ENCODE assay signal across 30 cellular contexts in the genomic region with DNA sequence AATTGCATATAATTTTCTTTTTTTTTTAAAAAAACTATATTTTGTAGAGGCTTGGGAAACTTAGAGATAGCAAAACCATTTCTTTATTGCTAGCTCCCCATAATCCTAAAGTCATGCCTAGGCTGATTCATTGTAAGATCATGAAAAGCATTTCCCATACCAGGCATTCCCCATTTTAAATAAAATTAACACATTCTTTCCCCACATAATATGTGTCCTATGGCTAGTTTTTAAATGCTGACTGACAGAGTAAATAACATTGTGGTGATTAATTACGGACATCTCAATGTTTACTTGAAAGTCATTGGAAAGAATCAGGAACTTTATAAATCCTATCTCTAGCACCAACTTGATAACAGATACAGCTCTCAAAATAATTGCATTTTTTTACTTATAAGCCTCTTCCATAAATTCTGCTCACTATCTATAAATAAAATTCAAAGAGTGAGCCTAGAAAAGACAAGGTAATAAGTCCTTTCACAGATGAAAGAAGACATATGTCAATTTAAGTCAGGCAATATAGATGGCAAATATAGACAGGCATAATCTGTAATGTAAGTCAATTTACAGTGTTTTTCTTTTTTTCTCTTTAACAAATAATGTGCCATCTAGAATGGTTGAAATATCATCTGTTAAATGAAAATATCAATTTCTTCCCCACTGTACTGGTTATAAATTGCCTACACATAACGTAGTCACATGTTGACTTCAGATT.
DNase-seq lines count a peak whose midpoint lies in the region; ATAC-seq and TF ChIP-seq lines count a peak whose summit lies in the region.
"Had no signal": no experiment of that assay in that cellular context is flagged by ENCODE, and none has a peak within 500 bp of the region (broad histone marks: within the 10 kb centered on the region; RNA-seq: fewer than 3 reads in every experiment).

No MANE protein-coding gene starts in this region.

- no peaks in the 10 kb centered on the region for H3K36me3 Mint-ChIP-seq in activated CD4-positive, alpha-beta memory T cell treated with anti-CD3 and anti-CD28 coated beads, Interleukin-2, amount 10 ng/mL, durations not matched to agents 7 days and 5 days (ENCODE audit: low read depth)
- no peaks in the 10 kb centered on the region for H3K36me3 Mint-ChIP-seq in activated CD8-positive, alpha-beta T cell treated with anti-CD3 and anti-CD28 coated beads for 36 hours (ENCODE audit: low read depth)

- dilution Hi-C loops in mammary epithelial cell (cut with HindIII; ENCODE audit: low sequenced_read_pairs): no loop called here

- H2AFZ ChIP-seq in ACC112 (ENCODE audit: low read length, unreplicated experiment) (no peak overlapping the region), mammary epithelial cell (ENCODE audit: low read depth, low read length) (no peak overlapping the region)

- no peaks in the 10 kb centered on the region for H3K27me3 Mint-ChIP-seq in activated CD4-positive, alpha-beta memory T cell treated with anti-CD3 and anti-CD28 coated beads, Interleukin-2, amount 10 ng/mL, durations not matched to agents 7 days and 5 days
- H3K27me3 Mint-ChIP-seq in activated CD8-positive, alpha-beta T cell treated with anti-CD3 and anti-CD28 coated beads for 36 hours: no peaks in the 10 kb centered on the region
- H3K27me3 Mint-ChIP-seq: dendritic cell treated with granulocyte-macrophage colony-stimulating factor and Interleukin-4, amounts not matched to agents 40 ng/mL and 50 ng/mL, for 4 days had no signal

- CTCF ChIA-PET in mammary epithelial cell (lab: Charles Lee; ENCODE audit: low non-redundant PET): no interaction called here
- CTCF ChIA-PET in activated CD4-positive, alpha-beta memory T cell treated with anti-CD3 and anti-CD28 coated beads, Interleukin-2, amount 10 ng/mL, durations not matched to agents 7 days and 5 days (lab: Charles Lee): no interaction called here
- CTCF ChIA-PET in activated CD8-positive, alpha-beta T cell treated with anti-CD3 and anti-CD28 coated beads for 36 hours (lab: Charles Lee): no interaction called here

- H4K20me1 ChIP-seq in mammary epithelial cell (ENCODE audit: insufficient read depth, low read length): no peaks in the 10 kb centered on the region
- H4K20me1 ChIP-seq: BLaER1 treated with 17β-estradiol and CSF1 and Interleukin-3, amounts not matched to agents 10 nM and 100 nM had no signal

- no peaks in the 10 kb centered on the region for H3K79me2 ChIP-seq in ACC112 (ENCODE audit: control insufficient read depth, insufficient read depth, low read length, unreplicated experiment)
- no peaks in the 10 kb centered on the region for H3K79me2 ChIP-seq in mammary epithelial cell (ENCODE audit: insufficient read depth, low read length)

- BruUV-seq in mammary epithelial cell (replicated peaks; lab: Mats Ljungman, UMichigan): TSS peak; percentile 60

- peaks cover 7% of the 10 kb centered on the region for H3K9me3 Mint-ChIP-seq in activated CD4-positive, alpha-beta memory T cell treated with anti-CD3 and anti-CD28 coated beads, Interleukin-2, amount 10 ng/mL, durations not matched to agents 7 days and 5 days
- peaks cover 11% of the 10 kb centered on the region for H3K9me3 Mint-ChIP-seq in activated CD8-positive, alpha-beta T cell treated with anti-CD3 and anti-CD28 coated beads for 36 hours

- no peak for TF ChIP-seq CTCF in mammary epithelial cell (conservative IDR thresholded peaks at IDR 0.05 in 1 of 2, IDR thresholded peaks at IDR 0.05 in 1 of 2; ENCODE audit: extremely low read depth in 1 of 2, insufficient read depth in 1 of 2, low read depth in 1 of 2, low read length in 2 of 2)
- no peak for TF ChIP-seq CTCF in activated CD8-positive, alpha-beta T cell treated with anti-CD3 and anti-CD28 coated beads for 36 hours (IDR thresholded peaks at IDR 0.05)

- H3K27me3 ChIP-seq in ACC112 (ENCODE audit: insufficient read depth, low read length) (no peaks in the 10 kb centered on the region), mammary epithelial cell (ENCODE audit: insufficient read depth, low read length) (no peaks in the 10 kb centered on the region)
- H3K27me3 ChIP-seq: BLaER1 treated with 17β-estradiol and CSF1 and Interleukin-3, amounts not matched to agents 10 nM and 100 nM; cardiac muscle cell; ovary; Peyer's patch; SJSA1; testis; uterus had no signal

- no peak overlapping the region for H3K4me3 Mint-ChIP-seq in activated CD4-positive, alpha-beta memory T cell treated with anti-CD3 and anti-CD28 coated beads, Interleukin-2, amount 10 ng/mL, durations not matched to agents 7 days and 5 days
- H3K4me3 Mint-ChIP-seq in activated CD8-positive, alpha-beta T cell treated with anti-CD3 and anti-CD28 coated beads for 36 hours: no peak overlapping the region
- H3K4me3 Mint-ChIP-seq: dendritic cell treated with granulocyte-macrophage colony-stimulating factor and Interleukin-4, amounts not matched to agents 40 ng/mL and 50 ng/mL, for 4 days had no signal

- WGBS in mammary epithelial cell (ENCODE audit: low coverage, missing lambda C conversion rate): 58% methylated on average over 2 of the region's 2 CpGs

- intact Hi-C loops in mammary epithelial cell (cut with micrococcal nuclease): no loop called here
- intact Hi-C loops in activated CD8-positive, alpha-beta T cell treated with anti-CD3 and anti-CD28 coated beads for 36 hours (cut with micrococcal nuclease): no loop called here

- POLR2A ChIA-PET in activated CD4-positive, alpha-beta memory T cell treated with anti-CD3 and anti-CD28 coated beads, Interleukin-2, amount 10 ng/mL, durations not matched to agents 7 days and 5 days (lab: Charles Lee): no interaction called here
- POLR2A ChIA-PET in activated CD8-positive, alpha-beta T cell treated with anti-CD3 and anti-CD28 coated beads for 36 hours (lab: Charles Lee): no interaction called here

- H3K4me3 ChIP-seq in ACC112 (ENCODE audit: low read depth, low read length) (no peak overlapping the region), mammary epithelial cell (replicated peaks in 1 of 3; ENCODE audit: insufficient read depth in 1 of 3, low read depth in 2 of 3, low read length in 3 of 3) (no peak overlapping the region)
- H3K4me3 ChIP-seq: BLaER1 treated with 17β-estradiol and CSF1 and Interleukin-3, amounts not matched to agents 10 nM and 100 nM; cardiac muscle cell; ovary; Peyer's patch; SJSA1; testis; uterus had no signal

- no peak overlapping the region for H3K9ac ChIP-seq in mammary epithelial cell (ENCODE audit: insufficient read depth, low read length)
- H3K9ac ChIP-seq: BLaER1 treated with 17β-estradiol and CSF1 and Interleukin-3, amounts not matched to agents 10 nM and 100 nM; KMS-11 had no signal

- no peaks in the 10 kb centered on the region for H3K4me1 Mint-ChIP-seq in activated CD4-positive, alpha-beta memory T cell treated with anti-CD3 and anti-CD28 coated beads, Interleukin-2, amount 10 ng/mL, durations not matched to agents 7 days and 5 days
- H3K4me1 Mint-ChIP-seq in activated CD8-positive, alpha-beta T cell treated with anti-CD3 and anti-CD28 coated beads for 36 hours (ENCODE audit: low read depth): no peaks in the 10 kb centered on the region

- H3K27ac Mint-ChIP-seq in activated CD4-positive, alpha-beta memory T cell treated with anti-CD3 and anti-CD28 coated beads, Interleukin-2, amount 10 ng/mL, durations not matched to agents 7 days and 5 days: no peak overlapping the region
- no peak overlapping the region for H3K27ac Mint-ChIP-seq in activated CD8-positive, alpha-beta T cell treated with anti-CD3 and anti-CD28 coated beads for 36 hours
- H3K27ac Mint-ChIP-seq: dendritic cell treated with granulocyte-macrophage colony-stimulating factor and Interleukin-4, amounts not matched to agents 40 ng/mL and 50 ng/mL, for 4 days had no signal

- peak; percentile 22 for DNase-seq in HT1080 (ENCODE audit: low read depth)
- DNase-seq in mammary epithelial cell: peak; percentile 17
- peak; percentile 3 for DNase-seq in iPS DF 4.7 (ENCODE audit: extremely low read depth, low spot score)
- no peak for DNase-seq in activated CD4-positive, alpha-beta memory T cell treated with anti-CD3 and anti-CD28 coated beads, Interleukin-2, amount 10 ng/mL, durations not matched to agents 7 days and 5 days
- DNase-seq in activated CD8-positive, alpha-beta T cell treated with anti-CD3 and anti-CD28 coated beads for 36 hours: no peak
- DNase-seq in NCI-H524 (lab: John Stamatoyannopoulos, UW): no peak
- DNase-seq: activated CD8-positive, alpha-beta memory T cell treated with anti-CD3 and anti-CD28 coated beads for 24 hours; activated gamma-delta T cell; activated T-cell treated with anti-CD3 and anti-CD28 coated beads, Interleukin-2, amount 50 U/mL, for 1 hour; DMS79 treated with DMSO at 0.1 percent for 48 hours; head of caudate nucleus; left colon; NCI-H1048; NCI-H187 treated with DMSO at 0.1 percent for 48 hours; NCI-H526 treated with DMSO at 0.1 percent for 48 hours; ovary; Peyer's patch; retina; stimulated activated CD4-positive, alpha-beta T cell treated with anti-CD3 and anti-CD28 coated beads, Interleukin-4, amount 100 ng/mL, for 4 hours; stimulated activated naive CD4-positive, alpha-beta T cell; testis; uterus had no signal

- H3K9me3 ChIP-seq in mammary epithelial cell (replicated peaks; ENCODE audit: insufficient read depth, low read length): peaks cover 6% of the 10 kb centered on the region
- H3K9me3 ChIP-seq: ovary, SJSA1, testis, uterus had no signal

- in situ Hi-C loops in mammary epithelial cell (cut with MboI; ENCODE audit: low sequenced_read_pairs in 2 of 2): no loop called here

- H3K4me1 ChIP-seq in ACC112 (ENCODE audit: control insufficient read depth, insufficient read depth, low read length, unreplicated experiment) (no peaks in the 10 kb centered on the region), mammary epithelial cell (ENCODE audit: insufficient read depth, low read length) (no peaks in the 10 kb centered on the region)
- H3K4me1 ChIP-seq: BLaER1 treated with 17β-estradiol and CSF1 and Interleukin-3, amounts not matched to agents 10 nM and 100 nM; Peyer's patch; SJSA1; testis; uterus had no signal

- no peak overlapping the region for H3K4me2 ChIP-seq in mammary epithelial cell (ENCODE audit: insufficient read depth, low read depth, low read length)
- H3K4me2 ChIP-seq: BLaER1 treated with 17β-estradiol and CSF1 and Interleukin-3, amounts not matched to agents 10 nM and 100 nM; KMS-11 had no signal

- no peak for ATAC-seq in activated CD8-positive, alpha-beta T cell treated with anti-CD3 and anti-CD28 coated beads for 36 hours
- ATAC-seq in GM19023 (IDR thresholded peaks at IDR 0.05; ENCODE audit: unreplicated experiment): no peak
- ATAC-seq: HCT116, left colon had no signal

- H3K36me3 ChIP-seq in ACC112 (ENCODE audit: insufficient read depth, low read length): no peaks in the 10 kb centered on the region
- H3K36me3 ChIP-seq in mammary epithelial cell (ENCODE audit: insufficient read depth, low read length): no peaks in the 10 kb centered on the region
- H3K36me3 ChIP-seq: BLaER1 treated with 17β-estradiol and CSF1 and Interleukin-3, amounts not matched to agents 10 nM and 100 nM; cardiac muscle cell; ovary; Peyer's patch; SJSA1; uterus had no signal

- peak overlapping the region; percentile 32 for H3K27ac ChIP-seq in ACC112 (ENCODE audit: low read depth, low read length)
- H3K27ac ChIP-seq in mammary epithelial cell (ENCODE audit: insufficient read depth, low read depth, low read length): no peak overlapping the region
- H3K27ac ChIP-seq: BLaER1 treated with 17β-estradiol and CSF1 and Interleukin-3, amounts not matched to agents 10 nM and 100 nM; cardiac muscle cell; KMS-11; ovary; Peyer's patch; SJSA1; testis; uterus had no signal

Comparison
In these comparisons a context has a peak if more than half of its experiments do, and no peak if none do; other contexts are left out.
1. DNase-seq: peak in HT1080 (single experiment), mammary epithelial cell (single experiment) and iPS DF 4.7 (single experiment); none in activated CD4-positive, alpha-beta memory T cell treated with anti-CD3 and anti-CD28 coated beads, Interleukin-2, amount 10 ng/mL, durations not matched to agents 7 days and 5 days (single experiment), activated CD8-positive, alpha-beta T cell treated with anti-CD3 and anti-CD28 coated beads for 36 hours (single experiment) and NCI-H524 (0 of 2).